Comparison of ENCODE assay signal across 22 cellular contexts in genomic region chr2:45896281-45896680, GRCh38.
"Had no signal": no experiment of that assay in that cellular context is flagged by ENCODE, and none has a peak within 500 bp of the region (broad histone marks: within the 10 kb centered on the region; RNA-seq: fewer than 3 reads in every experiment).

No MANE protein-coding gene starts in this region.

- H3K9ac ChIP-seq: SK-N-SH had no signal

- H3K27me3 ChIP-seq: gastrocnemius medialis, sigmoid colon, stomach, testis had no signal

- H3K9me3 ChIP-seq: gastrocnemius medialis, sigmoid colon, SK-N-SH, stomach, testis had no signal

- H3K36me3 ChIP-seq: gastrocnemius medialis, sigmoid colon, stomach had no signal

- DNase-seq: activated CD4-positive, alpha-beta T cell treated with anti-CD3 and anti-CD28 coated beads for 36 hours; activated CD4-positive, alpha-beta T cell treated with anti-CD3 and anti-CD28 coated beads, Interleukin-2, amount 50 U/mL, for 4 hours; activated CD8-positive, alpha-beta memory T cell treated with anti-CD3 and anti-CD28 coated beads for 24 hours; activated CD8-positive, alpha-beta memory T cell treated with anti-CD3 and anti-CD28 coated beads, Interleukin-2, amount 50 U/mL, for 4 hours; activated naive CD4-positive, alpha-beta T cell treated with Interleukin-2 at 50 U/mL for 16 hours; activated naive CD8-positive, alpha-beta T cell treated with anti-CD3 and anti-CD28 coated beads, Interleukin-2, amount 10 ng/mL, durations not matched to agents 7 days and 5 days; activated T-cell treated with anti-CD3 and anti-CD28 coated beads, Interleukin-2, amount 50 U/mL, for 24 hours; amygdala; cerebellar nuclear complex; gastrocnemius medialis; hypothalamus; mesendoderm; naive B cell; occipital lobe; sigmoid colon; SK-N-SH; stimulated activated CD4-positive, alpha-beta T cell treated with anti-CD3 and anti-CD28 coated beads, Interleukin-15, amount 100 ng/mL, for 24 hours; stomach; testis; trophoblast cell had no signal

- H3K4me2 ChIP-seq: smooth muscle cell had no signal

- H3K27ac ChIP-seq: gastrocnemius medialis, sigmoid colon, stomach, testis had no signal

- ATAC-seq: activated CD4-positive, alpha-beta T cell treated with anti-CD3 and anti-CD28 coated beads for 36 hours; stimulated activated memory B cell treated with anti-CD40 and anti-IgM and Interleukin-4, amounts not matched to agents 10 μg/mL and 1 μg/mL and 100 μg/mL, for 72 hours had no signal

- H3K4me3 ChIP-seq: gastrocnemius medialis, sigmoid colon, smooth muscle cell, stomach, testis had no signal
